Comparison of ENCODE assay signal across 8 cellular contexts in genomic region chr19:21358768-21359451, GRCh38. TPM values are rescaled to one million over a fixed set of nuclear protein-coding genes. Genes with fewer than 3 reads are reported as not detected.
DNase-seq lines count a peak whose midpoint lies in the region; ATAC-seq and TF ChIP-seq lines count a peak whose summit lies in the region.

TSS of gene ZNF738 (plus strand) at chr19:21359000. CDS start at chr19:21359141, 141 bp downstream.

- H3K4me1 Mint-ChIP-seq in stimulated activated naive CD8-positive, alpha-beta T cell treated with anti-CD3 and anti-CD28 coated beads, Interleukin-15, amount 100 ng/mL, for 72 hours, result peaks cover 13% of the 10 kb centered on the region

- no peaks in the 10 kb centered on the region for H3K9me2 ChIP-seq in neural cell (ENCODE audit: insufficient read depth, low read length)

- peak within 1 kb of the TSS; percentile 99 for H3K27ac Mint-ChIP-seq in stimulated activated naive CD8-positive, alpha-beta T cell treated with anti-CD3 and anti-CD28 coated beads, Interleukin-15, amount 100 ng/mL, for 72 hours

- H3K36me3 ChIP-seq in KOPT-K1 (ENCODE audit: insufficient read depth, low read length), result peaks cover 37% of the 10 kb centered on the region
- peaks cover 12% of the 10 kb centered on the region for H3K36me3 ChIP-seq in neural cell (ENCODE audit: insufficient read depth, low read length)

- H3K79me2 ChIP-seq in neural cell (replicated peaks; ENCODE audit: insufficient read depth, low read length), result peaks cover 25% of the 10 kb centered on the region

- peak within 1 kb of the TSS; percentile 55 for H3K4me2 ChIP-seq in neural cell (ENCODE audit: low read length)

- H3K27me3 ChIP-seq in neural cell (ENCODE audit: insufficient read depth, low read depth, low read length), result no peaks in the 10 kb centered on the region

- peak; percentile 97 for ATAC-seq in GM21723 (IDR thresholded peaks at IDR 0.05; ENCODE audit: unreplicated experiment)
- ATAC-seq in stimulated activated naive CD8-positive, alpha-beta T cell treated with anti-CD3 and anti-CD28 coated beads, Interleukin-15, amount 100 ng/mL, for 72 hours, result peak; percentile 99

- H3K9me3 ChIP-seq in KOPT-K1 (ENCODE audit: insufficient read depth, low read length, poor library complexity, severe bottlenecking), result peaks cover 47% of the 10 kb centered on the region
- no peaks in the 10 kb centered on the region for H3K9me3 ChIP-seq in neural cell (ENCODE audit: low read length)

- peak within 1 kb of the TSS; percentile 73 for H2AFZ ChIP-seq in neural cell (ENCODE audit: low read depth, low read length)

- DNase-seq in DMS79 (lab: John Stamatoyannopoulos, UW) (peak; percentile 95), RPMI7951 (ENCODE audit: low read depth) (peak; percentile 96), activated gamma-delta T cell (lab: John Stamatoyannopoulos, UW) (peak; percentile 29), foreskin fibroblast (peak; percentile 93 to 96)
- DNase-seq in stimulated activated naive CD8-positive, alpha-beta T cell treated with anti-CD3 and anti-CD28 coated beads, Interleukin-15, amount 100 ng/mL, for 72 hours, result peak; percentile 78 to 87

- H3F3A ChIP-seq in neural cell (ENCODE audit: insufficient read depth, low read length, poor library complexity, severe bottlenecking), result no peaks in the 10 kb centered on the region

- TF ChIP-seq CTCF in foreskin fibroblast (IDR thresholded peaks at IDR 0.05; ENCODE audit: low read depth, low read length) (no peak), neural cell (IDR thresholded peaks at IDR 0.05; ENCODE audit: poor library complexity, severe bottlenecking) (no peak)

- H3K27ac ChIP-seq in KOPT-K1 (ENCODE audit: low read depth, low read length, poor library complexity, severe bottlenecking) (peak within 1 kb of the TSS; percentile 88), neural cell (ENCODE audit: low read length) (peak within 1 kb of the TSS; percentile 92)

- no peaks in the 10 kb centered on the region for H3K9me3 Mint-ChIP-seq in stimulated activated naive CD8-positive, alpha-beta T cell treated with anti-CD3 and anti-CD28 coated beads, Interleukin-15, amount 100 ng/mL, for 72 hours

- TF ChIP-seq RAD21 in neural cell (conservative IDR thresholded peaks at IDR 0.05), result peak; percentile 30

- no peaks in the 10 kb centered on the region for H4K20me1 ChIP-seq in neural cell (ENCODE audit: insufficient read depth)

- H3K27me3 Mint-ChIP-seq in stimulated activated naive CD8-positive, alpha-beta T cell treated with anti-CD3 and anti-CD28 coated beads, Interleukin-15, amount 100 ng/mL, for 72 hours, result no peaks in the 10 kb centered on the region

- H3K4me3 Mint-ChIP-seq in stimulated activated naive CD8-positive, alpha-beta T cell treated with anti-CD3 and anti-CD28 coated beads, Interleukin-15, amount 100 ng/mL, for 72 hours, result peak within 1 kb of the TSS; percentile 97 to 99

- H3K9ac ChIP-seq in neural cell (ENCODE audit: low read length), result peak within 1 kb of the TSS; percentile 91

- H3K4me3 ChIP-seq in foreskin fibroblast (ENCODE audit: low read depth in 1 of 2, low read length in 2 of 2) (peak within 1 kb of the TSS; percentile 89 to 90), neural cell (ENCODE audit: low read length) (peak within 1 kb of the TSS; percentile 92)

- TF ChIP-seq EP300 in neural cell (conservative IDR thresholded peaks at IDR 0.05; ENCODE audit: poor library complexity, severe bottlenecking), result peak; percentile 40

TF ChIP-seq in neural cell, 6 proteins besides CTCF, POLR2A, EP300 and RAD21:
- TF ChIP-seq POLR2AphosphoS5 (IDR thresholded peaks at IDR 0.05) (peak; percentile 94), TAF1 (IDR thresholded peaks at IDR 0.05; ENCODE audit: low read depth) (peak; percentile 87), EZH2 (IDR thresholded peaks at IDR 0.05; ENCODE audit: borderline replicate concordance, insufficient read depth, low read length, poor library complexity, severe bottlenecking) (no peak), SMC3 (conservative IDR thresholded peaks at IDR 0.05; ENCODE audit: poor library complexity) (peak; percentile 39), MXI1 (conservative IDR thresholded peaks at IDR 0.05; ENCODE audit: poor library complexity, severe bottlenecking) (no peak), REST (IDR thresholded peaks at IDR 0.05; ENCODE audit: borderline replicate concordance) (peak; percentile 97)

RNA-seq across cellular contexts. Expression of gene ZNF738, which starts in this region (rescaled TPM):
- total RNA-seq in RPMI7951 (2014; rRNA removed; shearing (Covaris generic)), result 11.3 and 11.9 TPM in 2 replicates
- 159 and 162 TPM in 2 replicates for polyA plus RNA-seq in neural cell
- 79.4 and 82.8 TPM in 2 replicates for polyA minus RNA-seq in neural cell

Comparison
In these comparisons a context has a peak if more than half of its experiments do, and no peak if none do; other contexts are left out.
1. Peak in every context shown above with its lines: DNase-seq, ATAC-seq, H3K4me3 ChIP-seq and H3K27ac ChIP-seq.
2. DNase-seq: peak in every context shown above with its lines; median percentile 96 in RPMI7951; 95 in DMS79; 94 in foreskin fibroblast; 82 in stimulated activated naive CD8-positive, alpha-beta T cell treated with anti-CD3 and anti-CD28 coated beads, Interleukin-15, amount 100 ng/mL, for 72 hours; 29 in activated gamma-delta T cell.